1 cellular context compared by ENCODE assay signal in genomic region chr12:105706321-105706972, GRCh38.
TF ChIP-seq lines count a peak whose summit lies in the region.

No MANE protein-coding gene starts in this region.

TF ChIP-seq in HEK293, 187 proteins besides CTCF, POLR2A, EP300 and RAD21 (continued from another document and continues in another):
- TF ChIP-seq ZNF639 (tag by site-specific recombination; IDR thresholded peaks at IDR 0.05) (no peak; the same call in 1 of the 2 replicates), BCL11A (tag by site-specific recombination; IDR thresholded peaks at IDR 0.05; ENCODE audit: low read depth) (peak; percentile 42), ZNF776 (tag by site-specific recombination; IDR thresholded peaks at IDR 0.05; ENCODE audit: borderline replicate concordance) (no peak), ZNF558 (tag by site-specific recombination; IDR thresholded peaks at IDR 0.05) (no peak), ZBTB11 (tag by site-specific recombination; conservative IDR thresholded peaks at IDR 0.05; ENCODE audit: low read depth) (no peak), ELK4 (IDR thresholded peaks at IDR 0.05; ENCODE audit: borderline replicate concordance, low read depth, low read length) (no peak), ZNF335 (tag by site-specific recombination; conservative IDR thresholded peaks at IDR 0.05) (peak; percentile 56; the same call in 1 of the 2 replicates), ZFP3 (tag by site-specific recombination; IDR thresholded peaks at IDR 0.05; ENCODE audit: low read depth) (no peak), ZNF585B (tag by site-specific recombination; IDR thresholded peaks at IDR 0.05) (no peak), SP3 (tag by site-specific recombination; IDR thresholded peaks at IDR 0.05) (no peak), ZBTB7A (tag by site-specific recombination; IDR thresholded peaks at IDR 0.05; ENCODE audit: low read depth) (no peak), ZNF148 (tag by site-specific recombination; IDR thresholded peaks at IDR 0.05; ENCODE audit: borderline replicate concordance) (no peak), FEZF1 (tag by site-specific recombination; IDR thresholded peaks at IDR 0.05) (peak; percentile 92), ZNF660 (tag by site-specific recombination; IDR thresholded peaks at IDR 0.05) (no peak), HOXD13 (CRISPR knock-in tag; IDR thresholded peaks at IDR 0.05; ENCODE audit: borderline replicate concordance) (no peak), ZNF768 (tag by site-specific recombination; IDR thresholded peaks at IDR 0.05) (no peak), ZNF239 (tag by site-specific recombination; IDR thresholded peaks at IDR 0.05) (no peak), ZNF510 (tag by site-specific recombination; IDR thresholded peaks at IDR 0.05; ENCODE audit: insufficient replicate concordance) (no peak), HOXC10 (CRISPR knock-in tag; IDR thresholded peaks at IDR 0.05) (no peak), ZBTB48 (tag by site-specific recombination; IDR thresholded peaks at IDR 0.05) (no peak), ZNF626 (tag by site-specific recombination; IDR thresholded peaks at IDR 0.05) (no peak), ZNF184 (tag by site-specific recombination; IDR thresholded peaks at IDR 0.05) (0 out of 2 replicates have a peak, but pooled peaks have one; percentile 35), ZNF610 (tag by site-specific recombination; IDR thresholded peaks at IDR 0.05; ENCODE audit: borderline replicate concordance) (no peak), ZNF24 (tag by site-specific recombination; IDR thresholded peaks at IDR 0.05) (0 out of 2 replicates have a peak, but pooled peaks have one; percentile 26), ZNF580 (tag by site-specific recombination; IDR thresholded peaks at IDR 0.05) (no peak), REPIN1 (tag by site-specific recombination; IDR thresholded peaks at IDR 0.05; ENCODE audit: low read depth) (no peak), ZNF354C (tag by site-specific recombination; IDR thresholded peaks at IDR 0.05; ENCODE audit: borderline replicate concordance, low read depth) (no peak), ZEB2 (tag by site-specific recombination; IDR thresholded peaks at IDR 0.05) (peak; percentile 78), ATF2 (tag by site-specific recombination; IDR thresholded peaks at IDR 0.05; ENCODE audit: low read depth) (no peak), ZNF394 (tag by site-specific recombination; IDR thresholded peaks at IDR 0.05; ENCODE audit: borderline replicate concordance) (no peak), ZSCAN18 (tag by site-specific recombination; IDR thresholded peaks at IDR 0.05) (no peak), ZNF362 (tag by site-specific recombination; IDR thresholded peaks at IDR 0.05) (no peak), IKZF3 (tag by site-specific recombination; IDR thresholded peaks at IDR 0.05) (peak; percentile 67), ZBTB21 (tag by site-specific recombination; IDR thresholded peaks at IDR 0.05) (no peak), ZNF221 (tag by site-specific recombination; IDR thresholded peaks at IDR 0.05; ENCODE audit: borderline replicate concordance) (no peak), ZSCAN23 (tag by site-specific recombination; IDR thresholded peaks at IDR 0.05) (no peak), ZNF777 (tag by site-specific recombination; IDR thresholded peaks at IDR 0.05; ENCODE audit: borderline replicate concordance) (no peak), ZNF112 (tag by site-specific recombination; IDR thresholded peaks at IDR 0.05) (no peak), ZNF677 (tag by site-specific recombination; IDR thresholded peaks at IDR 0.05) (no peak), ZNF366 (tag by site-specific recombination; conservative IDR thresholded peaks at IDR 0.05) (peak; percentile 89), ZNF529 (tag by site-specific recombination; IDR thresholded peaks at IDR 0.05; ENCODE audit: insufficient replicate concordance) (no peak), ZNF37A (tag by site-specific recombination; IDR thresholded peaks at IDR 0.05) (no peak), ZBTB26 (tag by site-specific recombination; optimal IDR thresholded peaks at IDR 0.05) (peak; percentile 10), AEBP2 (tag by site-specific recombination; IDR thresholded peaks at IDR 0.05; ENCODE audit: borderline replicate concordance) (no peak), ZNF10 (tag by site-specific recombination; IDR thresholded peaks at IDR 0.05) (peak; percentile 20; the same call in 1 of the 2 replicates), ZNF133 (tag by site-specific recombination; IDR thresholded peaks at IDR 0.05) (no peak), ZNF274 (IDR thresholded peaks at IDR 0.05; ENCODE audit: low read length) (no peak), ZNF274 (tag by site-specific recombination; IDR thresholded peaks at IDR 0.05; ENCODE audit: borderline replicate concordance) (no peak), ZNF707 (tag by site-specific recombination; IDR thresholded peaks at IDR 0.05) (no peak), ZNF830 (tag by site-specific recombination; IDR thresholded peaks at IDR 0.05; ENCODE audit: low read depth) (no peak), ZNF138 (tag by site-specific recombination; IDR thresholded peaks at IDR 0.05; ENCODE audit: borderline replicate concordance) (no peak), GLIS1 (tag by site-specific recombination; IDR thresholded peaks at IDR 0.05) (no peak; the same call in 1 of the 2 replicates)
